24 cellular contexts compared by ENCODE assay signal in the genomic region with DNA sequence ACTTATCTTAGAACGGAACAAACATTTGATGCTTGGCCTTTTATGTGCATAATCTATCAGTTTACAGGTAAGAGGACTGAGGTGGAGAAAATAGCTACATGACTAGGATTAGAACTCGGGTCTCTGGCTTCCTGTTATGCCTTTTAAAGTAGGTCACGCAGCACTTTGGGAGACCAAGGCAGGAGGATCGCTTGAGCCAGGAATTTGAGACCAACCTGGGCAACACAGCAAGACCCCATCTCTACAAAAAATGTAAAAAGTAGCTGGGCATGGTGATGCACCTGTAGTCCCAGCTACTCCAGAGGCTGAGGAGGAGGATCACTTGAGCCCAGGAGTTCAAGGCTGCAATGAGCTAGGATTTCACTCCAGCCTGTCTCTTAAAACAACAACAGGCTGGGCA.
"Had no signal": no experiment of that assay in that cellular context is flagged by ENCODE, and none has a peak within 500 bp of the region (broad histone marks: within the 10 kb centered on the region; RNA-seq: fewer than 3 reads in every experiment).

No MANE protein-coding gene starts in this region.

- H3K9ac ChIP-seq: KMS-11, SK-N-SH had no signal

- H3K4me2 ChIP-seq: KMS-11, SK-N-SH had no signal

- DNase-seq: Kasumi-1, MM.1S, NCI-H1092 treated with DMSO at 0.1 percent for 48 hours, NCI-H1436, NCI-H187, NCI-H2029, NCI-H2081 treated with DMSO at 0.1 percent for 48 hours, NCI-H2171, NCI-H226, NCI-H446, NCI-H510A, NCI-H524 treated with DMSO at 0.1 percent for 48 hours, NCI-H69, NCI-H774, PC-3, SHP77, SK-N-SH, SW 1271 had no signal

- FAIRE-seq: HTR-8/SVneo, K562 had no signal

- H3K27ac Mint-ChIP-seq: IgD-negative memory B cell had no signal

- H3K4me3 ChIP-seq: K562 had no signal

- H3K4me1 Mint-ChIP-seq: IgD-negative memory B cell had no signal

- H3K27ac ChIP-seq: HL-60, KMS-11, RWPE1 had no signal

- H3K9me3 ChIP-seq: SK-N-SH had no signal
